Comparison of ENCODE assay signal across 8 cellular contexts in the genomic region with DNA sequence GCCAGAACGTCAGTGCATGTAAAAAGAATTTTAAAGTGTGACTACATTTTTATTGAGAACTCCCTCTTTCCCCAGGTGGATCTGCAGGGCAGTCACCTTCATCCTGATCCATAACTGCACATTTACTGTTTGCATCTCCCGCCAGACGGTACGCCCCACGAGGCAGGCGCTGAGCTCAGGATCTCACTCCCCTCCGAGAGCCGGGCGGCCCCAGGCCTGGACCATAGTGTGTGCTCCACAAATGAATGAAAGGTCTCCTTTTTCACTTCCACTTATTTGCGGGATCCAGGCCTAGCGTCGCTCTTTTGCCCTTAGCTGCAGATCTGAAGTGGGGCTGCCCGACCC. TPM values are rescaled to one million over a fixed set of nuclear protein-coding genes. Genes with fewer than 3 reads are reported as not detected.
DNase-seq lines count a peak whose midpoint lies in the region; ATAC-seq, FAIRE-seq and TF ChIP-seq lines count a peak whose summit lies in the region.

No MANE protein-coding gene starts in this region.

- peak overlapping the region; percentile 90 for H3K9ac ChIP-seq in HepG2 (ENCODE audit: insufficient read depth, low read depth, low read length)

- H4K20me1 ChIP-seq in HepG2 (ENCODE audit: insufficient read depth, low read length), result no peaks in the 10 kb centered on the region

- no peaks in the 10 kb centered on the region for H3K27me3 Mint-ChIP-seq in CD8-positive, alpha-beta memory T cell
- no peaks in the 10 kb centered on the region for H3K27me3 Mint-ChIP-seq in stimulated activated naive B cell treated with anti-CD40 and anti-IgM and Interleukin-4, amounts not matched to agents 10 μg/mL and 1 μg/mL and 100 μg/mL, for 72 hours

- peak in 1 of 5 donors; percentile 5 for DNase-seq in CD8-positive, alpha-beta memory T cell
- DNase-seq in SHP77 treated with DMSO at 0.1 percent for 48 hours (lab: John Stamatoyannopoulos, UW), result peak; percentile 63
- DNase-seq in cerebellar cortex (ENCODE audit: low spot score), result peak; percentile 41
- DNase-seq in HepG2 (ENCODE audit: low spot score), result peak; percentile 15
- DNase-seq in stimulated activated naive B cell treated with anti-CD40 and anti-IgM and Interleukin-4, amounts not matched to agents 10 μg/mL and 1 μg/mL and 100 μg/mL, for 72 hours, result no peak
- DNase-seq in GM19239 (ENCODE audit: insufficient read length, low spot score), result no peak

- no peak for TF ChIP-seq CTCF in HepG2 (CRISPR knock-in tag; IDR thresholded peaks at IDR 0.05)

- H3K4me1 Mint-ChIP-seq in CD8-positive, alpha-beta memory T cell, result peaks cover 55 to 82% (median 81%) of the 10 kb centered on the region in 3 donors
- H3K4me1 Mint-ChIP-seq in stimulated activated naive B cell treated with anti-CD40 and anti-IgM and Interleukin-4, amounts not matched to agents 10 μg/mL and 1 μg/mL and 100 μg/mL, for 72 hours, result peaks cover 14 to 51% of the 10 kb centered on the region in 2 donors

- no peak for TF ChIP-seq POLR2A in HepG2 (IDR thresholded peaks at IDR 0.05; ENCODE audit: insufficient read depth in 1 of 2, low read depth in 2 of 2, low read length in 2 of 2)

- ATAC-seq in GM19328 (IDR thresholded peaks at IDR 0.05; ENCODE audit: unreplicated experiment) (peak; percentile 16), HG03196 (IDR thresholded peaks at IDR 0.05; ENCODE audit: unreplicated experiment) (peak; percentile 32), HepG2 (peak; percentile 69)
- ATAC-seq in stimulated activated naive B cell treated with anti-CD40 and anti-IgM and Interleukin-4, amounts not matched to agents 10 μg/mL and 1 μg/mL and 100 μg/mL, for 72 hours (replicated peaks), result peak; percentile 70 to 74

- H3K27ac ChIP-seq in CD8-positive, alpha-beta memory T cell (ENCODE audit: low read depth, low read length), result peak overlapping the region; percentile 75
- H3K27ac ChIP-seq in HepG2 (ENCODE audit: extremely low read length, insufficient read depth, low read length), result peak overlapping the region; percentile 85

- H3K27me3 ChIP-seq in CD8-positive, alpha-beta memory T cell (ENCODE audit: insufficient read depth, low read length, poor library complexity, severe bottlenecking), result no peaks in the 10 kb centered on the region
- no peaks in the 10 kb centered on the region; a peak in 1 of 5 replicates for H3K27me3 ChIP-seq in HepG2 (ENCODE audit: control insufficient read depth in 1 of 2, insufficient read depth in 2 of 2, low read length in 2 of 2)

- H3K27ac Mint-ChIP-seq in CD8-positive, alpha-beta memory T cell, result peak overlapping the region; percentile 84 to 98 (median 97)
- peak overlapping the region; percentile 96 for H3K27ac Mint-ChIP-seq in stimulated activated naive B cell treated with anti-CD40 and anti-IgM and Interleukin-4, amounts not matched to agents 10 μg/mL and 1 μg/mL and 100 μg/mL, for 72 hours

- H3K4me3 ChIP-seq in CD8-positive, alpha-beta memory T cell (ENCODE audit: low read length), result peak overlapping the region; percentile 88
- peak overlapping the region; percentile 63 to 82 (median 81) for H3K4me3 ChIP-seq in HepG2 (replicated peaks in 1 of 3; ENCODE audit: insufficient read depth in 1 of 3, low read depth in 2 of 3, low read length in 3 of 3)

- peaks cover 25% of the 10 kb centered on the region for H3K79me2 ChIP-seq in HepG2 (ENCODE audit: insufficient read depth, low read length)

- H3K4me3 Mint-ChIP-seq in CD8-positive, alpha-beta memory T cell, result peak overlapping the region; percentile 93 to 100 (median 99)
- H3K4me3 Mint-ChIP-seq in stimulated activated naive B cell treated with anti-CD40 and anti-IgM and Interleukin-4, amounts not matched to agents 10 μg/mL and 1 μg/mL and 100 μg/mL, for 72 hours, result peak overlapping the region; percentile 91

- intact Hi-C loops in HepG2 (cut with micrococcal nuclease; ENCODE audit: unreplicated experiment), result no loop called here

- no peak for FAIRE-seq in HepG2 (lab: Jason Lieb, UNC)
- no peak for FAIRE-seq in GM19239 (lab: Jason Lieb, UNC)

- no peak overlapping the region for H2AFZ ChIP-seq in HepG2 (ENCODE audit: low read length)

- no peak for TF ChIP-seq RAD21 in HepG2 (CRISPR knock-in tag; IDR thresholded peaks at IDR 0.05)

- in situ Hi-C loops in HepG2 (cut with HindIII; ENCODE audit: extremely low pct_ligation_motif_present, low pct_unique_long_range_greater_than_20kb), result no loop called here

- peaks cover 20 to 70% (median 26%) of the 10 kb centered on the region in 3 donors for H3K36me3 Mint-ChIP-seq in CD8-positive, alpha-beta memory T cell
- H3K36me3 Mint-ChIP-seq in stimulated activated naive B cell treated with anti-CD40 and anti-IgM and Interleukin-4, amounts not matched to agents 10 μg/mL and 1 μg/mL and 100 μg/mL, for 72 hours, result peaks cover 27 to 49% of the 10 kb centered on the region in 2 donors

- peak overlapping the region; percentile 80 for H3K4me2 ChIP-seq in HepG2 (ENCODE audit: low read depth, low read length)

- H3K9me3 ChIP-seq in CD8-positive, alpha-beta memory T cell (ENCODE audit: low read length), result no peaks in the 10 kb centered on the region
- no peaks in the 10 kb centered on the region for H3K9me3 ChIP-seq in HepG2 (ENCODE audit: low read length)

- TF ChIP-seq EP300 in HepG2 (IDR thresholded peaks at IDR 0.05; ENCODE audit: low read depth in 2 of 2, low read length in 2 of 2) (no peak), HepG2 (CRISPR knock-in tag; IDR thresholded peaks at IDR 0.05; ENCODE audit: borderline replicate concordance) (no peak)

- H3K36me3 ChIP-seq in CD8-positive, alpha-beta memory T cell (ENCODE audit: insufficient read depth, low read length), result peaks cover 24% of the 10 kb centered on the region
- peaks cover 9 to 25% of the 10 kb centered on the region in 2 experiments for H3K36me3 ChIP-seq in HepG2 (replicated peaks in 1 of 2; ENCODE audit: control insufficient read depth in 1 of 2, insufficient read depth in 2 of 2, low read length in 2 of 2)

- WGBS in HepG2 (ENCODE audit: low lambda C conversion rate), result 0% methylated on average over 13 of the region's 13 CpGs

- POLR2A ChIA-PET in CD8-positive, alpha-beta memory T cell (lab: Charles Lee), result no interaction called here
- POLR2A ChIA-PET in HepG2 (lab: Yijun Ruan, JAX), result interaction anchor here (0.6 to 1.3 kb wide), 4 partner anchors 9 to 26 kb away, joined by 3 read pairs; no protein-coding TSS in a partner anchor

- CTCF ChIA-PET in CD8-positive, alpha-beta memory T cell (lab: Charles Lee), result interaction anchor here (1.0 kb wide), 1 partner anchor 546 kb away, joined by 3 read pairs; no protein-coding TSS in a partner anchor
- CTCF ChIA-PET in HepG2 (lab: Yijun Ruan, JAX; ENCODE audit: low intra/inter-chr PET ratio, low total read pairs), result no interaction called here

- peaks cover 33% of the 10 kb centered on the region for H3K4me1 ChIP-seq in CD8-positive, alpha-beta memory T cell (ENCODE audit: insufficient read depth, low read length)
- H3K4me1 ChIP-seq in HepG2 (ENCODE audit: insufficient read depth, low read length), result peaks cover 36% of the 10 kb centered on the region

- H3K9me3 Mint-ChIP-seq in CD8-positive, alpha-beta memory T cell, result no peaks in the 10 kb centered on the region
- H3K9me3 Mint-ChIP-seq in stimulated activated naive B cell treated with anti-CD40 and anti-IgM and Interleukin-4, amounts not matched to agents 10 μg/mL and 1 μg/mL and 100 μg/mL, for 72 hours, result no peaks in the 10 kb centered on the region

- BruUV-seq in HepG2 (replicated peaks; lab: Mats Ljungman, UMichigan), result no TSS peak

RNA-seq across cellular contexts. Expression of gene DROSHA, which starts 0.4 kb away (rescaled TPM):
- total RNA-seq in CD8-positive, alpha-beta memory T cell, result 10 to 100 TPM; 64.1 to 75.0 TPM
- polyA plus RNA-seq in CD8-positive, alpha-beta memory T cell, result 22.2 TPM
- 29.4 and 73.8 TPM in 2 replicates for total RNA-seq in HepG2 (2016; rRNA removed; fragmentation: Illumina TruSeq; extraction: Trizol)
- 21.3 and 25.1 TPM in 2 replicates for total RNA-seq in HepG2 (2016; cell fraction: cytosol; rRNA removed; fragmentation: Illumina TruSeq; extraction: Trizol; ENCODE audit: low read depth)
- total RNA-seq in HepG2 (2016; cell fraction: insoluble cytoplasmic fraction; rRNA removed; fragmentation: Illumina TruSeq; extraction: Trizol), result 29.7 and 78.1 TPM in 2 replicates
- 28.7 and 29.6 TPM in 2 replicates for total RNA-seq in HepG2 (2016; cell fraction: membrane; rRNA removed; fragmentation: Illumina TruSeq; extraction: Trizol)
- 64.1 and 71.5 TPM in 2 replicates for total RNA-seq in HepG2 (2016; cell fraction: nucleus; rRNA removed; fragmentation: Illumina TruSeq; extraction: Trizol)
- polyA plus RNA-seq in HepG2 (2011; rRNA removed), result 22.3 and 23.4 TPM in 2 replicates
- 13.8 and 17.3 TPM in 2 replicates for polyA plus RNA-seq in HepG2 (2011; cell fraction: cytosol; rRNA removed)
- 47.5 and 54.9 TPM in 2 replicates for polyA plus RNA-seq in HepG2 (2011; cell fraction: nucleus; rRNA removed)
- polyA plus RNA-seq in HepG2 (2012), result 29.4 and 35.6 TPM in 2 replicates
- 4.8 and 5.0 TPM in 2 replicates for polyA plus RNA-seq in HepG2 (2016; cell fraction: cytosol; fragmentation: Illumina TruSeq; extraction: Trizol; ENCODE audit: low read depth)
- 65.6 and 71.6 TPM in 2 replicates for polyA plus RNA-seq in HepG2 (2016; cell fraction: insoluble cytoplasmic fraction; fragmentation: Illumina TruSeq; extraction: Trizol; ENCODE audit: low read depth)
- polyA plus RNA-seq in HepG2 (2016; cell fraction: membrane; fragmentation: Illumina TruSeq; extraction: Trizol; ENCODE audit: low read depth), result 14.7 and 16.5 TPM in 2 replicates
- 114 and 117 TPM in 2 replicates for polyA plus RNA-seq in HepG2 (2016; cell fraction: nucleus; fragmentation: Illumina TruSeq; extraction: Trizol; ENCODE audit: insufficient read depth, low read depth)
- 64.6 and 270 TPM in 2 replicates for polyA minus RNA-seq in HepG2 (2011; rRNA and poly(A)+ RNA removed; ENCODE audit: low replicate concordance)
- 16.0 and 21.0 TPM in 2 replicates for polyA minus RNA-seq in HepG2 (2011; cell fraction: cytosol; rRNA and poly(A)+ RNA removed)
- polyA minus RNA-seq in HepG2 (2011; cell fraction: nucleus; rRNA and poly(A)+ RNA removed), result 60.4 and 73.0 TPM in 2 replicates

RNA-seq across cellular contexts. Expression of gene C5orf22, which starts 0.6 kb away (rescaled TPM):
- total RNA-seq in CD8-positive, alpha-beta memory T cell, result 10 to 100 TPM; 29.8 to 32.5 TPM
- 19.0 TPM for polyA plus RNA-seq in CD8-positive, alpha-beta memory T cell
- 21.5 and 34.6 TPM in 2 replicates for total RNA-seq in HepG2 (2016; rRNA removed; fragmentation: Illumina TruSeq; extraction: Trizol)
- total RNA-seq in HepG2 (2016; cell fraction: cytosol; rRNA removed; fragmentation: Illumina TruSeq; extraction: Trizol; ENCODE audit: low read depth), result 2.1 and 3.1 TPM in 2 replicates
- 18.0 and 40.1 TPM in 2 replicates for total RNA-seq in HepG2 (2016; cell fraction: insoluble cytoplasmic fraction; rRNA removed; fragmentation: Illumina TruSeq; extraction: Trizol)
- total RNA-seq in HepG2 (2016; cell fraction: membrane; rRNA removed; fragmentation: Illumina TruSeq; extraction: Trizol), result 10.5 and 10.9 TPM in 2 replicates
- 24.8 and 25.7 TPM in 2 replicates for total RNA-seq in HepG2 (2016; cell fraction: nucleus; rRNA removed; fragmentation: Illumina TruSeq; extraction: Trizol)
- 11.2 and 14.0 TPM in 2 replicates for polyA plus RNA-seq in HepG2 (2011; rRNA removed)
- polyA plus RNA-seq in HepG2 (2011; cell fraction: cytosol; rRNA removed), result 8.2 and 9.0 TPM in 2 replicates
- polyA plus RNA-seq in HepG2 (2011; cell fraction: nucleus; rRNA removed), result 4.3 and 7.3 TPM in 2 replicates
- polyA plus RNA-seq in HepG2 (2012), result 8.5 and 10.0 TPM in 2 replicates
- polyA plus RNA-seq in HepG2 (2016; cell fraction: cytosol; fragmentation: Illumina TruSeq; extraction: Trizol; ENCODE audit: low read depth), result 2.0 TPM in 2 replicates
- polyA plus RNA-seq in HepG2 (2016; cell fraction: insoluble cytoplasmic fraction; fragmentation: Illumina TruSeq; extraction: Trizol; ENCODE audit: low read depth), result 29.8 and 31.5 TPM in 2 replicates
- polyA plus RNA-seq in HepG2 (2016; cell fraction: membrane; fragmentation: Illumina TruSeq; extraction: Trizol; ENCODE audit: low read depth), result 6.6 and 7.0 TPM in 2 replicates
- polyA plus RNA-seq in HepG2 (2016; cell fraction: nucleus; fragmentation: Illumina TruSeq; extraction: Trizol; ENCODE audit: insufficient read depth, low read depth), result 16.1 and 17.7 TPM in 2 replicates
- 21.2 and 57.6 TPM in 2 replicates for polyA minus RNA-seq in HepG2 (2011; rRNA and poly(A)+ RNA removed; ENCODE audit: low replicate concordance)
- 10.0 and 11.9 TPM in 2 replicates for polyA minus RNA-seq in HepG2 (2011; cell fraction: cytosol; rRNA and poly(A)+ RNA removed)
- 16.5 and 19.3 TPM in 2 replicates for polyA minus RNA-seq in HepG2 (2011; cell fraction: nucleus; rRNA and poly(A)+ RNA removed)

Comparison
In these comparisons a context has a peak if more than half of its experiments do, and no peak if none do; other contexts are left out.
1. DNase-seq: peak in SHP77 treated with DMSO at 0.1 percent for 48 hours (single experiment), cerebellar cortex (single experiment) and HepG2 (single experiment); none in stimulated activated naive B cell treated with anti-CD40 and anti-IgM and Interleukin-4, amounts not matched to agents 10 μg/mL and 1 μg/mL and 100 μg/mL, for 72 hours (single experiment) and GM19239 (single experiment).
2. ATAC-seq: peak in every context shown above with its lines; median percentile 72 in stimulated activated naive B cell treated with anti-CD40 and anti-IgM and Interleukin-4, amounts not matched to agents 10 μg/mL and 1 μg/mL and 100 μg/mL, for 72 hours; 69 in HepG2; 32 in HG03196; 16 in GM19328.